Comparison of ENCODE assay signal across 11 cellular contexts in genomic region chr2:26002617-26003310, GRCh38. TPM values are rescaled to one million over a fixed set of nuclear protein-coding genes. Genes with fewer than 3 reads are reported as not detected.
DNase-seq lines count a peak whose midpoint lies in the region; ATAC-seq and TF ChIP-seq lines count a peak whose summit lies in the region.
"Had no signal": no experiment of that assay in that cellular context is flagged by ENCODE, and none has a peak within 500 bp of the region (broad histone marks: within the 10 kb centered on the region; RNA-seq: fewer than 3 reads in every experiment).

No MANE protein-coding gene starts in this region.

- DNase-seq in OCI-M1 (lab: John Stamatoyannopoulos, UW) (peak; percentile 35), foreskin keratinocyte (no peak), activated gamma-delta T cell treated with Interleukin-2 at 50 U/mL for 16 hours (no peak), NCI-H187 treated with DMSO at 0.1 percent for 48 hours (lab: John Stamatoyannopoulos, UW) (no peak), NCI-H774 (lab: John Stamatoyannopoulos, UW) (no peak), NCI-H146 (lab: John Stamatoyannopoulos, UW) (no peak)
- DNase-seq: activated CD8-positive, alpha-beta memory T cell treated with anti-CD3 and anti-CD28 coated beads, Interleukin-2, amount 10 ng/mL, durations not matched to agents 7 days and 5 days; NCI-H1417 had no signal

- no peaks in the 10 kb centered on the region for H3K27me3 ChIP-seq in BLaER1 treated with 17β-estradiol and CSF1 and Interleukin-3, amounts not matched to agents 10 nM and 100 nM
- no peaks in the 10 kb centered on the region for H3K27me3 ChIP-seq in foreskin keratinocyte
- no peaks in the 10 kb centered on the region for H3K27me3 ChIP-seq in parathyroid adenoma (ENCODE audit: control insufficient read depth, insufficient read depth, low read length)
- H3K27me3 ChIP-seq: SJCRH30 had no signal

- H3K36me3 ChIP-seq in BLaER1 treated with 17β-estradiol and CSF1 and Interleukin-3, amounts not matched to agents 10 nM and 100 nM: no peaks in the 10 kb centered on the region
- no peaks in the 10 kb centered on the region for H3K36me3 ChIP-seq in parathyroid adenoma (ENCODE audit: control insufficient read depth, insufficient read depth, low read length)
- H3K36me3 ChIP-seq: SJCRH30 had no signal

- H3K4me3 ChIP-seq in BLaER1 treated with 17β-estradiol and CSF1 and Interleukin-3, amounts not matched to agents 10 nM and 100 nM: no peak overlapping the region
- no peak overlapping the region for H3K4me3 ChIP-seq in parathyroid adenoma (ENCODE audit: low read depth, low read length)
- H3K4me3 ChIP-seq: SJCRH30 had no signal

- H3K4me2 ChIP-seq in BLaER1 treated with 17β-estradiol and CSF1 and Interleukin-3, amounts not matched to agents 10 nM and 100 nM: peak overlapping the region in 10 of 11 experiments; percentile 60 to 96 (median 73); a peak in 18 of 22 replicates
- H3K4me2 ChIP-seq in parathyroid adenoma (ENCODE audit: low read length): no peak overlapping the region

- peak overlapping the region in 4 of 11 experiments; percentile 35 to 66 (median 47); a peak in 5 of 22 replicates for H3K9ac ChIP-seq in BLaER1 treated with 17β-estradiol and CSF1 and Interleukin-3, amounts not matched to agents 10 nM and 100 nM
- H3K9ac ChIP-seq in parathyroid adenoma: no peak overlapping the region

- no peaks in the 10 kb centered on the region for H3K9me3 ChIP-seq in BLaER1 treated with 17β-estradiol and CSF1 and Interleukin-3, amounts not matched to agents 10 nM and 100 nM (replicated peaks in 1 of 11)
- H3K9me3 ChIP-seq in parathyroid adenoma (ENCODE audit: control insufficient read depth, low read length): no peaks in the 10 kb centered on the region
- H3K9me3 ChIP-seq: SJCRH30 had no signal

- no peaks in the 10 kb centered on the region for H4K20me1 ChIP-seq in BLaER1 treated with 17β-estradiol and CSF1 and Interleukin-3, amounts not matched to agents 10 nM and 100 nM

- TF ChIP-seq CTCF in foreskin keratinocyte (conservative IDR thresholded peaks at IDR 0.05) (no peak), parathyroid adenoma (IDR thresholded peaks at IDR 0.05) (no peak)

- H3K4me1 ChIP-seq in BLaER1 treated with 17β-estradiol and CSF1 and Interleukin-3, amounts not matched to agents 10 nM and 100 nM: peaks cover 12 to 98% (median 47%) of the 10 kb centered on the region in 10 experiments
- H3K4me1 ChIP-seq in foreskin keratinocyte (peaks cover 19% of the 10 kb centered on the region), parathyroid adenoma (peaks cover 15% of the 10 kb centered on the region)

- H3K27ac ChIP-seq in BLaER1 treated with 17β-estradiol and CSF1 and Interleukin-3, amounts not matched to agents 10 nM and 100 nM: peak overlapping the region in 7 of 11 experiments; percentile 25 to 88 (median 75); a peak in 12 of 22 replicates
- peak overlapping the region; percentile 36 for H3K27ac ChIP-seq in foreskin keratinocyte
- H3K27ac ChIP-seq in parathyroid adenoma: no peak overlapping the region
- H3K27ac ChIP-seq: SJCRH30 had no signal

- H3K79me2 ChIP-seq in parathyroid adenoma: no peaks in the 10 kb centered on the region

- peak overlapping the region; percentile 1 for H2AFZ ChIP-seq in parathyroid adenoma

- ATAC-seq in foreskin keratinocyte: peak; percentile 61
- ATAC-seq: activated CD8-positive, alpha-beta memory T cell treated with anti-CD3 and anti-CD28 coated beads, Interleukin-2, amount 10 ng/mL, durations not matched to agents 7 days and 5 days had no signal

RNA-seq across cellular contexts. Expression of gene KIF3C, which starts 20.5 kb away (rescaled TPM):
- 20.6 and 22.6 TPM in 2 replicates for total RNA-seq in foreskin keratinocyte
- 11.3 and 11.7 TPM in 2 replicates for polyA plus RNA-seq in foreskin keratinocyte

RNA-seq across cellular contexts. Expression of gene RAB10, which starts 31.1 kb away (rescaled TPM):
- total RNA-seq in foreskin keratinocyte: 115 and 120 TPM in 2 replicates
- 62.3 and 72.1 TPM in 2 replicates for polyA plus RNA-seq in foreskin keratinocyte
